8 cellular contexts compared by ENCODE assay signal in genomic region chr13:95834134-95834765, GRCh38.
DNase-seq lines count a peak whose midpoint lies in the region; ATAC-seq and TF ChIP-seq lines count a peak whose summit lies in the region.

No MANE protein-coding gene starts in this region.

- ATAC-seq in T-helper 17 cell (peak; percentile 82), gastrocnemius medialis (peak; percentile 33 to 64), HG02970 (IDR thresholded peaks at IDR 0.05; ENCODE audit: low FRiP score, unreplicated experiment) (no peak)

- no peaks in the 10 kb centered on the region for H3K4me1 ChIP-seq in HEK293 (ENCODE audit: control insufficient read depth, insufficient read depth, low read length)
- H3K4me1 ChIP-seq in gastrocnemius medialis, result peaks cover 0 to 4% of the 10 kb centered on the region in 2 donors

- POLR2A ChIA-PET in HEK293 (lab: Yijun Ruan, JAX), result interaction anchor here (1.1 to 1.4 kb wide), 2 partner anchors 158 to 210 kb away, joined by 3 to 4 read pairs; partner anchors contain the start of gene DNAJC3

- intact Hi-C loops in gastrocnemius medialis (cut with DNase I; ENCODE audit: low total_unique reads), result loop anchor here (1.0 to 10.0 kb wide), 2 partner anchors 210 to 639 kb away; no protein-coding TSS in a partner anchor

- H3K4me3 ChIP-seq in HEK293 (ENCODE audit: low read depth, low read length) (no peak overlapping the region), gastrocnemius medialis (no peak overlapping the region)

- H3K27me3 ChIP-seq in gastrocnemius medialis, result no peaks in the 10 kb centered on the region

- H3K36me3 ChIP-seq in HEK293 (ENCODE audit: control insufficient read depth in 2 of 2, insufficient read depth in 1 of 2, low read length in 2 of 2), result no peaks in the 10 kb centered on the region
- no peaks in the 10 kb centered on the region for H3K36me3 ChIP-seq in gastrocnemius medialis

- H3K9me3 ChIP-seq in HEK293 (ENCODE audit: control insufficient read depth, insufficient read depth, low read depth, low read length), result no peaks in the 10 kb centered on the region
- H3K9me3 ChIP-seq in T-helper 17 cell (ENCODE audit: control insufficient read depth, low read length, poor library complexity, severe bottlenecking), result no peaks in the 10 kb centered on the region
- no peaks in the 10 kb centered on the region for H3K9me3 ChIP-seq in gastrocnemius medialis

- H3K36me3 Mint-ChIP-seq in T-helper 17 cell (ENCODE audit: low read depth), result no peaks in the 10 kb centered on the region

- H3K4me1 Mint-ChIP-seq in T-helper 17 cell, result peaks cover 3% of the 10 kb centered on the region

- no peak for TF ChIP-seq POLR2A in gastrocnemius medialis (IDR thresholded peaks at IDR 0.05)

- TF ChIP-seq CTCF in GM10266 (IDR thresholded peaks at IDR 0.05; ENCODE audit: control insufficient read depth, insufficient read depth, low read depth, missing control alignments) (peak; percentile 87), HEK293 (tag by site-specific recombination; IDR thresholded peaks at IDR 0.05) (no peak), gastrocnemius medialis (IDR thresholded peaks at IDR 0.05 in 4 of 5, conservative IDR thresholded peaks at IDR 0.05 in 1 of 5) (peak; percentile 87 to 95 (median 92))

- H3K27ac ChIP-seq in HEK293 (ENCODE audit: extremely low read depth, low read depth, low read length) (no peak overlapping the region), gastrocnemius medialis (no peak overlapping the region)

- H3K27ac Mint-ChIP-seq in T-helper 17 cell, result no peak overlapping the region

- H3K4me3 Mint-ChIP-seq in T-helper 17 cell, result no peak overlapping the region

- peaks cover 38% of the 10 kb centered on the region for H3K27me3 Mint-ChIP-seq in T-helper 17 cell

- CTCF ChIA-PET in HEK293 (lab: Yijun Ruan, JAX), result interaction anchor here (0.5 to 4.9 kb wide), 45 partner anchors 9 to 1217 kb away, joined by 3 to 90 read pairs (median 4); partner anchors contain the start of gene DZIP1

- in situ Hi-C loops in gastrocnemius medialis (cut with MboI; ENCODE audit: low sequenced_read_pairs in 4 of 4), result loop anchor here in 3 of 4 donors (10.0 to 25.0 kb wide), 3 partner anchors 219 to 347 kb away; no protein-coding TSS in a partner anchor

- DNase-seq in GM10266 (ENCODE audit: extremely low spot score) (peak; percentile 68), MV-4-11 (lab: John Stamatoyannopoulos, UW) (peak; percentile 44), T-helper 17 cell (peak; percentile 29 to 50 (median 42)), anterior cingulate cortex (lab: John Stamatoyannopoulos, UW) (peak in 54 of 58 donors; percentile 1 to 63 (median 25)), hepatic stellate cell (ENCODE audit: low spot score) (peak; percentile 31), gastrocnemius medialis (peak; percentile 6 to 33)

TF ChIP-seq in HEK293, 187 proteins besides CTCF, POLR2A, EP300 and RAD21:
- TF ChIP-seq ZFP69B (tag by site-specific recombination; IDR thresholded peaks at IDR 0.05) (0 out of 2 replicates have a peak, but pooled peaks have one; percentile 31), ZNF654 (tag by site-specific recombination; IDR thresholded peaks at IDR 0.05; ENCODE audit: low read depth) (peak; percentile 95), ZSCAN30 (tag by site-specific recombination; IDR thresholded peaks at IDR 0.05) (peak; percentile 45; the same call in 1 of the 2 replicates), SP7 (tag by site-specific recombination; IDR thresholded peaks at IDR 0.05) (0 out of 2 replicates have a peak, but pooled peaks have one; percentile 38), ZNF501 (tag by site-specific recombination; IDR thresholded peaks at IDR 0.05) (0 out of 2 replicates have a peak, but pooled peaks have one; percentile 27), ZNF341 (tag by site-specific recombination; IDR thresholded peaks at IDR 0.05; ENCODE audit: low read depth) (no peak), ZBTB17 (tag by site-specific recombination; IDR thresholded peaks at IDR 0.05) (peak; percentile 31; the same call in 1 of the 2 replicates), ZBTB44 (tag by site-specific recombination; IDR thresholded peaks at IDR 0.05) (peak; percentile 55; the same call in 1 of the 2 replicates), BCL11A (tag by site-specific recombination; IDR thresholded peaks at IDR 0.05; ENCODE audit: low read depth) (no peak), ZNF660 (tag by site-specific recombination; IDR thresholded peaks at IDR 0.05) (peak; percentile 87), SETDB1 (IDR thresholded peaks at IDR 0.05; ENCODE audit: insufficient read length, low read length) (no peak), ZNF26 (tag by site-specific recombination; IDR thresholded peaks at IDR 0.05) (no peak)
- TF ChIP-seq, protein P1, sequence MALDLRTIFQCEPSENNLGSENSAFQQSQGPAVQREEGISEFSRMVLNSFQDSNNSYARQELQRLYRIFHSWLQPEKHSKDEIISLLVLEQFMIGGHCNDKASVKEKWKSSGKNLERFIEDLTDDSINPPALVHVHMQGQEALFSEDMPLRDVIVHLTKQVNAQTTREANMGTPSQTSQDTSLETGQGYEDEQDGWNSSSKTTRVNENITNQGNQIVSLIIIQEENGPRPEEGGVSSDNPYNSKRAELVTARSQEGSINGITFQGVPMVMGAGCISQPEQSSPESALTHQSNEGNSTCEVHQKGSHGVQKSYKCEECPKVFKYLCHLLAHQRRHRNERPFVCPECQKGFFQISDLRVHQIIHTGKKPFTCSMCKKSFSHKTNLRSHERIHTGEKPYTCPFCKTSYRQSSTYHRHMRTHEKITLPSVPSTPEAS (tag by site-specific recombination; IDR thresholded peaks at IDR 0.05), result peak; percentile 75
- TF ChIP-seq, protein P2, sequence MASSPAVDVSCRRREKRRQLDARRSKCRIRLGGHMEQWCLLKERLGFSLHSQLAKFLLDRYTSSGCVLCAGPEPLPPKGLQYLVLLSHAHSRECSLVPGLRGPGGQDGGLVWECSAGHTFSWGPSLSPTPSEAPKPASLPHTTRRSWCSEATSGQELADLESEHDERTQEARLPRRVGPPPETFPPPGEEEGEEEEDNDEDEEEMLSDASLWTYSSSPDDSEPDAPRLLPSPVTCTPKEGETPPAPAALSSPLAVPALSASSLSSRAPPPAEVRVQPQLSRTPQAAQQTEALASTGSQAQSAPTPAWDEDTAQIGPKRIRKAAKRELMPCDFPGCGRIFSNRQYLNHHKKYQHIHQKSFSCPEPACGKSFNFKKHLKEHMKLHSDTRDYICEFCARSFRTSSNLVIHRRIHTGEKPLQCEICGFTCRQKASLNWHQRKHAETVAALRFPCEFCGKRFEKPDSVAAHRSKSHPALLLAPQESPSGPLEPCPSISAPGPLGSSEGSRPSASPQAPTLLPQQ (tag by site-specific recombination; IDR thresholded peaks at IDR 0.05), result peak; percentile 52
